In genomic region chr1:155326020-155326526, GRCh38 we compare ENCODE assay signal across 1 cellular context.
TF ChIP-seq lines count a peak whose summit lies in the region.

No MANE protein-coding gene starts in this region.

TF ChIP-seq in IMR-90, 13 proteins besides CTCF, POLR2A, EP300 and RAD21:
- TF ChIP-seq BHLHE40 (IDR thresholded peaks at IDR 0.05; ENCODE audit: low read depth, low read length): no peak
- no peak for TF ChIP-seq MAFK (IDR thresholded peaks at IDR 0.05; ENCODE audit: low read depth, low read length)
